Comparison of ENCODE assay signal across 13 cellular contexts in genomic region chr11:77309401-77310085, GRCh38. TPM values are rescaled to one million over a fixed set of nuclear protein-coding genes. Genes with fewer than 3 reads are reported as not detected.
DNase-seq lines count a peak whose midpoint lies in the region; TF ChIP-seq lines count a peak whose summit lies in the region.
"Had no signal": no experiment of that assay in that cellular context is flagged by ENCODE, and none has a peak within 500 bp of the region (broad histone marks: within the 10 kb centered on the region; RNA-seq: fewer than 3 reads in every experiment).

No MANE protein-coding gene starts in this region.

- no peak for TF ChIP-seq CTCF in AG10803 (conservative IDR thresholded peaks at IDR 0.05; ENCODE audit: low read length)

- H3K4me3 ChIP-seq in AG10803 (ENCODE audit: low read length) = no peak overlapping the region

- DNase-seq in AG10803 (ENCODE audit: low read depth) (peak; percentile 53), HCEC 1CT (peak; percentile 31), dermis blood vessel endothelial cell (peak; percentile 10), iris pigment epithelial cell (ENCODE audit: low read depth) (peak; percentile 5), DMS153 (lab: John Stamatoyannopoulos, UW) (no peak), globus pallidus (ENCODE audit: low spot score) (no peak)
- no peak for DNase-seq in NK-92 treated with Interleukin-12 subunit alpha and Interleukin-12 subunit beta, amount 100 ng/mL, for 24 hours (lab: John Stamatoyannopoulos, UW)
- DNase-seq: H9, NCI-H1436, NCI-H2029 treated with DMSO at 0.1 percent for 48 hours, NCI-H2171 treated with DMSO at 0.1 percent for 48 hours, NCI-H446 treated with DMSO at 0.1 percent for 48 hours, PC-3 had no signal

RNA-seq across cellular contexts. Expression of gene GDPD4, which starts 8.1 kb away (rescaled TPM):
- not detected in 2 replicates for total RNA-seq in dermis blood vessel endothelial cell
- total RNA-seq: H9, PC-3 had no signal

Comparison
In these comparisons a context has a peak if more than half of its experiments do, and no peak if none do; other contexts are left out.
1. DNase-seq: peak in AG10803 (single experiment), HCEC 1CT (single experiment), dermis blood vessel endothelial cell (single experiment) and iris pigment epithelial cell (single experiment); none in NK-92 treated with Interleukin-12 subunit alpha and Interleukin-12 subunit beta, amount 100 ng/mL, for 24 hours (single experiment), DMS153 (single experiment) and globus pallidus (single experiment).